ENCODE assay signal across 22 cellular contexts in genomic region chr16:86322283-86322682, GRCh38.
"Had no signal": no experiment of that assay in that cellular context is flagged by ENCODE, and none has a peak within 500 bp of the region (broad histone marks: within the 10 kb centered on the region; RNA-seq: fewer than 3 reads in every experiment).

No MANE protein-coding gene starts in this region.

- H3K27ac ChIP-seq: colonic mucosa, heart right ventricle, right atrium auricular region, stomach, thoracic aorta, transverse colon had no signal

- H3K27me3 ChIP-seq: colonic mucosa, right atrium auricular region, transverse colon had no signal

- H3K9me3 ChIP-seq: colonic mucosa, thoracic aorta, transverse colon had no signal

- DNase-seq: colonic mucosa; dermis blood vessel endothelial cell; effector CD4-positive, alpha-beta T cell; endodermal cell; erythroblast; heart right ventricle; hypothalamus; kidney glomerular epithelial cell; mammary epithelial cell; midbrain; occipital lobe; posterior cingulate gyrus; small intestine; stimulated activated CD4-positive, alpha-beta T cell treated with anti-CD3 and anti-CD28 coated beads, Interleukin-12 subunit alpha, Interleukin-12 subunit beta, amount 100 ng/mL, for 4 hours; stimulated activated naive CD4-positive, alpha-beta T cell; stomach; substantia nigra; transverse colon had no signal

- H3K4me3 ChIP-seq: colonic mucosa, heart right ventricle, right atrium auricular region, stomach, thoracic aorta, transverse colon had no signal

- H3K36me3 ChIP-seq: colonic mucosa, heart right ventricle, right atrium auricular region, stomach, thoracic aorta, transverse colon had no signal

- H3K4me1 ChIP-seq: colonic mucosa, heart right ventricle, right atrium auricular region, stomach, transverse colon had no signal

- ATAC-seq: heart right ventricle; left lobe of liver; natural killer cell treated with Interleukin-12 subunit alpha and Interleukin-12 subunit beta and Interleukin-15 and Interleukin-18, amount 100 ng/mL, for 72 hours had no signal
